In genomic region chr4:147430111-147430510, GRCh38 we compare ENCODE assay signal across 28 cellular contexts. TPM values are rescaled to one million over a fixed set of nuclear protein-coding genes. Genes with fewer than 3 reads are reported as not detected.
"Had no signal": no experiment of that assay in that cellular context is flagged by ENCODE, and none has a peak within 500 bp of the region (broad histone marks: within the 10 kb centered on the region; RNA-seq: fewer than 3 reads in every experiment).

No MANE protein-coding gene starts in this region.

- H3K4me3 ChIP-seq: colonic mucosa, SJSA1 had no signal

- H3K4me3 Mint-ChIP-seq: activated B cell treated with CpG ODN at 0.5 μM for 24 hours; activated CD4-positive, alpha-beta memory T cell treated with anti-CD3 and anti-CD28 coated beads for 36 hours; activated CD4-positive, alpha-beta T cell treated with anti-CD3 and anti-CD28 coated beads, Interleukin-2, amount 10 ng/mL, durations not matched to agents 24 days and 14 days; activated naive CD4-positive, alpha-beta T cell treated with anti-CD3 and anti-CD28 coated beads for 36 hours; activated naive CD8-positive, alpha-beta T cell; activated T-cell treated with anti-CD3 and anti-CD28 coated beads, Interleukin-2, amount 50 U/mL, for 4 hours; T-helper 17 cell had no signal

- H3K27me3 Mint-ChIP-seq: activated B cell treated with CpG ODN at 0.5 μM for 24 hours; activated CD4-positive, alpha-beta memory T cell treated with anti-CD3 and anti-CD28 coated beads for 36 hours; activated CD4-positive, alpha-beta T cell treated with anti-CD3 and anti-CD28 coated beads, Interleukin-2, amount 10 ng/mL, durations not matched to agents 24 days and 14 days had no signal

- H3K27ac ChIP-seq: brain microvascular endothelial cell, colonic mucosa, KMS-11, SJSA1 had no signal

- H3K4me2 ChIP-seq: KMS-11 had no signal

- H3K27me3 ChIP-seq: brain microvascular endothelial cell, colonic mucosa, SJSA1 had no signal

- H3K36me3 ChIP-seq: brain microvascular endothelial cell, colonic mucosa, SJSA1 had no signal

- ATAC-seq: activated T-cell treated with anti-CD3 and anti-CD28 coated beads, Interleukin-2, amount 50 U/mL, for 4 hours; PC-3; SK-N-SH treated with all-trans-retinoic acid at 6 μM for 48 hours; T-helper 17 cell had no signal

- H3K36me3 Mint-ChIP-seq: activated CD4-positive, alpha-beta memory T cell treated with anti-CD3 and anti-CD28 coated beads for 36 hours; activated naive CD8-positive, alpha-beta T cell had no signal

- H3K9me3 Mint-ChIP-seq: activated CD4-positive, alpha-beta T cell treated with anti-CD3 and anti-CD28 coated beads, Interleukin-2, amount 10 ng/mL, durations not matched to agents 24 days and 14 days had no signal

- H3K9ac ChIP-seq: KMS-11 had no signal

- H3K27ac Mint-ChIP-seq: activated B cell treated with CpG ODN at 0.5 μM for 24 hours; activated CD4-positive, alpha-beta memory T cell treated with anti-CD3 and anti-CD28 coated beads for 36 hours; activated CD4-positive, alpha-beta T cell treated with anti-CD3 and anti-CD28 coated beads, Interleukin-2, amount 10 ng/mL, durations not matched to agents 24 days and 14 days; activated naive CD4-positive, alpha-beta T cell treated with anti-CD3 and anti-CD28 coated beads for 36 hours; activated naive CD8-positive, alpha-beta T cell; T-helper 17 cell had no signal

- H3K9me3 ChIP-seq: colonic mucosa, SJSA1 had no signal

- H3K4me1 ChIP-seq: colonic mucosa, SJSA1 had no signal

- H3K4me1 Mint-ChIP-seq: activated B cell treated with CpG ODN at 0.5 μM for 24 hours; activated CD4-positive, alpha-beta T cell treated with anti-CD3 and anti-CD28 coated beads, Interleukin-2, amount 10 ng/mL, durations not matched to agents 24 days and 14 days; T-helper 17 cell had no signal

- DNase-seq: activated B cell treated with CpG ODN at 0.5 μM for 24 hours; activated CD4-positive, alpha-beta memory T cell treated with anti-CD3 and anti-CD28 coated beads for 36 hours; activated CD4-positive, alpha-beta T cell treated with anti-CD3 and anti-CD28 coated beads for 1 hour; activated CD4-positive, alpha-beta T cell treated with anti-CD3 and anti-CD28 coated beads, Interleukin-2, amount 10 ng/mL, durations not matched to agents 24 days and 14 days; activated CD8-positive, alpha-beta memory T cell treated with anti-CD3 and anti-CD28 coated beads for 24 hours; activated gamma-delta T cell; activated naive CD4-positive, alpha-beta T cell treated with anti-CD3 and anti-CD28 coated beads for 36 hours; activated T-cell treated with anti-CD3 and anti-CD28 coated beads, Interleukin-2, amount 50 U/mL, for 4 hours; brain microvascular endothelial cell; cerebellar nuclear complex; colonic mucosa; MM.1S; NCI-H1092; NCI-H1417; NCI-H1694; NCI-H2029; NCI-H345; NCI-H510A; NCI-H526 treated with DMSO at 0.1 percent for 48 hours; NCI-H82; PC-3; SHP77; T-helper 17 cell; T-helper 9 cell had no signal

RNA-seq across cellular contexts. Expression of gene EDNRA, which starts 50.8 kb away (rescaled TPM):
- total RNA-seq: activated B cell treated with CpG ODN at 0.5 μM for 24 hours; activated CD4-positive, alpha-beta memory T cell treated with anti-CD3 and anti-CD28 coated beads for 36 hours; activated CD4-positive, alpha-beta T cell treated with anti-CD3 and anti-CD28 coated beads, Interleukin-2, amount 10 ng/mL, durations not matched to agents 24 days and 14 days; activated naive CD4-positive, alpha-beta T cell treated with anti-CD3 and anti-CD28 coated beads for 36 hours; T-helper 17 cell had no signal
